Comparison of ENCODE assay signal across 9 cellular contexts in the genomic region with DNA sequence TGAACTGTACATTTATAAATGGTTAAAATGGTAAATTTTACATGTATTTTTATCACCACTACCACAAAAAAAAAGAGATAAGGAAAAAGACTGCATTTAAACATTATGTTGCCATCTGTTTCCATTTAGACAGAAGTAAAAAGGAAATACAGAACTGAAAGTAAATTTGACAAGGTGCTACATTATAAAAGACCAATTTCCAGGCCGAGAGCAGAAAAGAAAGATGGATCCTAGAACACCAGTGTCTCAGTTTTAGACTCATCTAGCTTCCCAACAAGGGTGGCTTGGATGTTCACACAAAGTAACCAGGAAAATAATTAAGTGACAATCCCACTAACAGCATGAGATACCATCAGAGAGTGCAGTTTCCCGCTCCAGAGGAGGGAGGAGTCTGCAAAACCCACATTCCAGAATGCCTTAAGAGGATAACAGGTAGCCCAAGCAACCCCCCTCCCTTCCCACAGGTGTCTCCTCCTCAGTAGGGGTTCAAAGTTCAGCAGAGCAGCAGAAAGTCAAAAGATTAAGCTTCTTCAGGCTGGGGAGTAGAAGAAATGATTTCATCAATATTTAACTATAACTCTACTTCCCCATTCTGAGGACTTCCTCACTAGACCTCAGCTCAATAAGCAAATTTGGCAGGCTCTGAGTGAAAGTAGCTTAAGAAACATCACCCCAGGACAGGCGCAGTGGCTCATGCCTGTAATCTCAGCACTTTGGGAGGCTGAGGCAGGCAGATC. TPM values are rescaled to one million over a fixed set of nuclear protein-coding genes. Genes with fewer than 3 reads are reported as not detected.
DNase-seq lines count a peak whose midpoint lies in the region; ATAC-seq and TF ChIP-seq lines count a peak whose summit lies in the region.
"Had no signal": no experiment of that assay in that cellular context is flagged by ENCODE, and none has a peak within 500 bp of the region (broad histone marks: within the 10 kb centered on the region; RNA-seq: fewer than 3 reads in every experiment).

No MANE protein-coding gene starts in this region.

- ATAC-seq in GM18502 (IDR thresholded peaks at IDR 0.05; ENCODE audit: poor library complexity, unreplicated experiment) (no peak), HG03280 (IDR thresholded peaks at IDR 0.05; ENCODE audit: unreplicated experiment) (no peak)

- DNase-seq in GM12865 (ENCODE audit: low read depth) (peak; percentile 62), NAMALWA (ENCODE audit: low spot score) (peak; percentile 88), chondrocyte (ENCODE audit: low spot score) (no peak), neural crest cell (ENCODE audit: low read depth, low spot score) (no peak), HCEC 1CT (no peak)
- no peak for DNase-seq in stimulated activated naive CD4-positive, alpha-beta T cell (lab: John Stamatoyannopoulos, UW)

- TF ChIP-seq CTCF in GM12865 (IDR thresholded peaks at IDR 0.05; ENCODE audit: insufficient read depth, low read depth, low read length, missing control alignments) (no peak), chondrocyte (IDR thresholded peaks at IDR 0.05) (no peak), neural crest cell (conservative IDR thresholded peaks at IDR 0.05) (no peak)

- peak overlapping the region; percentile 21 for H3K4me3 ChIP-seq in GM12865 (ENCODE audit: low read depth, low read length)

- H3K27ac Mint-ChIP-seq in chondrocyte (ENCODE audit: unreplicated experiment) (peak overlapping the region; percentile 98), neural crest cell (ENCODE audit: unreplicated experiment) (peak overlapping the region; percentile 16)

- H3K27me3 Mint-ChIP-seq in chondrocyte (ENCODE audit: low read depth): no peaks in the 10 kb centered on the region
- H3K27me3 Mint-ChIP-seq in neural crest cell (ENCODE audit: low read depth): peaks cover 5% of the 10 kb centered on the region

- H3K4me3 Mint-ChIP-seq in chondrocyte (ENCODE audit: unreplicated experiment) (peak overlapping the region; percentile 45), neural crest cell (peak overlapping the region; percentile 72)

- peaks cover 73% of the 10 kb centered on the region for H3K4me1 Mint-ChIP-seq in chondrocyte (ENCODE audit: low read depth)
- H3K4me1 Mint-ChIP-seq in neural crest cell: peaks cover 59% of the 10 kb centered on the region

- H3K9me3 Mint-ChIP-seq in chondrocyte (ENCODE audit: low read depth) (no peaks in the 10 kb centered on the region), neural crest cell (no peaks in the 10 kb centered on the region)

- H3K36me3 Mint-ChIP-seq in chondrocyte (ENCODE audit: low read depth) (peaks cover 5% of the 10 kb centered on the region), neural crest cell (ENCODE audit: low read depth) (peaks cover 5% of the 10 kb centered on the region)

RNA-seq across cellular contexts. Expression of a gene that starts 11.8 kb away (rescaled TPM):
- 248 to 259 TPM (median 256 TPM) in 3 replicates for total RNA-seq in chondrocyte
- 364 and 373 TPM in 2 replicates for total RNA-seq in neural crest cell

RNA-seq across cellular contexts. Expression of a gene that starts 25.2 kb away (rescaled TPM):
- 0.19 TPM in 1 of 3 replicates, not detected in the others for total RNA-seq in chondrocyte
- 0.05 TPM in 1 of 2 replicates, not detected in the other for total RNA-seq in neural crest cell

RNA-seq across cellular contexts. Expression of a gene that starts 26.0 kb away (rescaled TPM):
- total RNA-seq in chondrocyte (not detected in 3 replicates), neural crest cell (not detected in 2 replicates)
- total RNA-seq: T-helper 1 cell treated with Interleukin-12 subunit alpha and Interleukin-12 subunit beta and Interleukin-4 antibody, amounts not matched to agents 30 ng/mL and 1 ng/mL, for 36 hours had no signal

RNA-seq across cellular contexts. Expression of a gene that starts 40.6 kb away (rescaled TPM):
- 182 to 202 TPM (median 186 TPM) in 3 replicates for total RNA-seq in chondrocyte
- total RNA-seq in neural crest cell: 256 and 258 TPM in 2 replicates

Comparison
In these comparisons a context has a peak if more than half of its experiments do, and no peak if none do; other contexts are left out.
1. DNase-seq: peak in GM12865 (single experiment) and NAMALWA (single experiment); none in chondrocyte (single experiment), neural crest cell (single experiment), stimulated activated naive CD4-positive, alpha-beta T cell (0 of 6) and HCEC 1CT (single experiment).